9 cellular contexts compared by ENCODE assay signal in the genomic region with DNA sequence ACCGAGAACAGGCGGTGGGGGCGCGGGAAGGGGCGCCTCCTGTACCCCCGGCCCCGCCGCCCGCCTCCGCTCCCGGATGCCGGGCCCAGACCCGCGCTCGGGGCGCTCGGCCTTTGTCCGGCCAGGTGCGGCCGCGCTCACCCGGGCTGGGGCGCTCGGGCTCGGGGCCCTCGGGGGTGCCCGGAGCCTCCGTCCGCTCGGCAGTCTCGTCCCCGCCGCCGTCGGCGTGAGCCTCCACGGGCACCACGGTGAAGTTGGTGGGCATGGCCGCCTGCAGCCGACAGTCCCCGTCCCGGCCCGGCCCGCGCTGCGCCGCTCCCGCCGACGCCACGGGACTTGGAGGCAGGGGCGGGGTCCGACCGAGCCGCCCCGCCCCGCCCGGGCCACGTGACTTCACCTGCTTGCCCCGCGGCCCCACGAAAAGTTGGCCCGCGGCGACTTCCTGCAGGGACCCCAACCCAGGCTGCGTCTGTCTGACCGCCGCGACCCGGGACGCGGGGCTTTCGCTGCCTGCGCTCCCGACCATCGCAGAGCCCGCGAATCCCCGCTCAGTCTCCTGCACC. TPM values are rescaled to one million over a fixed set of nuclear protein-coding genes. Genes with fewer than 3 reads are reported as not detected.
DNase-seq lines count a peak whose midpoint lies in the region; ATAC-seq, FAIRE-seq and TF ChIP-seq lines count a peak whose summit lies in the region.
"Had no signal": no experiment of that assay in that cellular context is flagged by ENCODE, and none has a peak within 500 bp of the region (broad histone marks: within the 10 kb centered on the region; RNA-seq: fewer than 3 reads in every experiment).

A gene (minus strand): TSS at position 337 of the 563 bp plus-strand sequence. CDS start 72 bp downstream, at position 265.

- no peaks in the 10 kb centered on the region for H3K36me3 ChIP-seq in Peyer's patch
- peaks cover 0 to 11% (median 0%) of the 10 kb centered on the region in 9 donors for H3K36me3 ChIP-seq in heart right ventricle
- no peaks in the 10 kb centered on the region for H3K36me3 ChIP-seq in psoas muscle (ENCODE audit: insufficient read depth in 1 of 2, low read depth in 1 of 2)
- no peaks in the 10 kb centered on the region for H3K36me3 ChIP-seq in aorta (ENCODE audit: control insufficient read depth in 1 of 2, insufficient read depth in 2 of 2, low read length in 1 of 2)

- intact Hi-C loops in heart right ventricle (cut with DNase I) (loop anchor here in 1 of 10 donors (2.0 kb wide), 1 partner anchor 29 kb away; no protein-coding TSS in a partner anchor), psoas muscle (cut with DNase I) (no loop called here), aorta (cut with DNase I) (no loop called here)

- no peak for TF ChIP-seq CTCF in Peyer's patch (IDR thresholded peaks at IDR 0.05)
- no peak for TF ChIP-seq CTCF in heart right ventricle (IDR thresholded peaks at IDR 0.05)
- no peak for TF ChIP-seq CTCF in psoas muscle (IDR thresholded peaks at IDR 0.05)

- H3K4me1 ChIP-seq in Peyer's patch = peaks cover 0 to 37% (median 14%) of the 10 kb centered on the region in 4 donors
- peaks cover 7 to 45% (median 41%) of the 10 kb centered on the region in 9 donors for H3K4me1 ChIP-seq in heart right ventricle
- peaks cover 5% of the 10 kb centered on the region for H3K4me1 ChIP-seq in psoas muscle
- H3K4me1 ChIP-seq in aorta (ENCODE audit: control insufficient read depth in 1 of 2, insufficient read depth in 2 of 2, low read length in 2 of 2) = no peaks in the 10 kb centered on the region

- H3K4me3 ChIP-seq in Peyer's patch = peak within 1 kb of the TSS; percentile 78 to 97 (median 86)
- peak within 1 kb of the TSS; percentile 74 to 99 (median 97) for H3K4me3 ChIP-seq in heart right ventricle
- peak within 1 kb of the TSS; percentile 82 for H3K4me3 ChIP-seq in psoas muscle
- peak within 1 kb of the TSS; percentile 73 to 82 for H3K4me3 ChIP-seq in aorta (ENCODE audit: low read length in 2 of 2)

- 1 to 2% methylated on average over 49 to 79 of the region's 79 CpGs for WGBS in heart right ventricle, 2 donors
- WGBS in psoas muscle, 3 donors = 0 to 1% (median 1%) methylated on average over 27 to 79 of the region's 79 CpGs
- 1% methylated on average over 28 to 79 of the region's 79 CpGs for WGBS in aorta, 2 donors

- peak; percentile 88 to 93 for TF ChIP-seq POLR2A in Peyer's patch (IDR thresholded peaks at IDR 0.05)

- no peaks in the 10 kb centered on the region for H3K9me3 Mint-ChIP-seq in activated naive CD8-positive, alpha-beta T cell (ENCODE audit: low read depth)

- no peak for FAIRE-seq in RCC 7860 (lab: Jason Lieb, UNC)
- FAIRE-seq: islet of Langerhans had no signal

- peak within 1 kb of the TSS; percentile 87 for H3K4me3 Mint-ChIP-seq in activated naive CD8-positive, alpha-beta T cell

- DNase-seq in Peyer's patch (peak; percentile 58 to 89 (median 85)), heart right ventricle (peak in 1 of 2 donors; percentile 74), psoas muscle (peak in 1 of 2 donors; percentile 57), aorta (peak in 1 of 2 donors; percentile 85), RCC 7860 (ENCODE audit: low spot score) (no peak)

- H3K27ac ChIP-seq in Peyer's patch (peak within 1 kb of the TSS; percentile 80 to 96 (median 92)), heart right ventricle (peak within 1 kb of the TSS; percentile 91 to 99 (median 97)), psoas muscle (peak within 1 kb of the TSS; percentile 73), aorta (ENCODE audit: low read depth in 1 of 2, low read length in 2 of 2) (no peak within 1 kb of the TSS)

- no peaks in the 10 kb centered on the region for H3K36me3 Mint-ChIP-seq in activated naive CD8-positive, alpha-beta T cell

- H3K9me3 ChIP-seq in Peyer's patch = no peaks in the 10 kb centered on the region
- H3K9me3 ChIP-seq in heart right ventricle = no peaks in the 10 kb centered on the region
- no peaks in the 10 kb centered on the region for H3K9me3 ChIP-seq in psoas muscle
- H3K9me3 ChIP-seq in aorta (ENCODE audit: control insufficient read depth, low read length) = no peaks in the 10 kb centered on the region

- H3K27me3 Mint-ChIP-seq in activated naive CD8-positive, alpha-beta T cell = no peaks in the 10 kb centered on the region

- H3K27ac Mint-ChIP-seq in activated naive CD8-positive, alpha-beta T cell = peak within 1 kb of the TSS; percentile 75

- H3K27me3 ChIP-seq in Peyer's patch (no peaks in the 10 kb centered on the region), heart right ventricle (peaks cover 0 to 3% (median 0%) of the 10 kb centered on the region in 7 donors), psoas muscle (ENCODE audit: insufficient read depth in 3 of 3, low read length in 2 of 3) (peaks cover 0 to 10% (median 6%) of the 10 kb centered on the region in 3 donors), aorta (ENCODE audit: control insufficient read depth in 1 of 2, insufficient read depth in 2 of 2, low read length in 1 of 2) (no peaks in the 10 kb centered on the region)

- peaks cover 33% of the 10 kb centered on the region for H3K4me1 Mint-ChIP-seq in activated naive CD8-positive, alpha-beta T cell (ENCODE audit: low read depth)

- ATAC-seq in GM18868 (IDR thresholded peaks at IDR 0.05; ENCODE audit: unreplicated experiment) (peak; percentile 69), HG03108 (IDR thresholded peaks at IDR 0.05; ENCODE audit: unreplicated experiment) (peak; percentile 53), heart right ventricle (peak in 7 of 8 donors; percentile 18 to 81 (median 35)), psoas muscle (peak; percentile 40 to 49 (median 41)), aorta (ENCODE audit: low FRiP score) (peak; percentile 43)

RNA-seq across cellular contexts. Expression of the gene that starts here (rescaled TPM):
- 100 to 1,000 TPM in 3 of 4 donors, 10 to 100 TPM in 1; 87.2 to 182 (median 116) TPM for total RNA-seq in Peyer's patch
- total RNA-seq in heart right ventricle = 100 to 1,000 TPM; 122 to 208 (median 146) TPM
- polyA plus RNA-seq in heart right ventricle = 100 to 1,000 TPM in 1 of 2 donors, 10 to 100 TPM in 1; 36.3 to 145 TPM
- 10 to 100 TPM in 3 of 4 donors, 1 to 10 TPM in 1; 4.5 to 22.0 (median 15.1) TPM for total RNA-seq in psoas muscle
- 1 to 10 TPM; 2.3 to 3.8 (median 2.3) TPM for polyA plus RNA-seq in psoas muscle
- total RNA-seq in aorta = 10 to 100 TPM; 26.6 to 54.4 TPM
- 10 to 100 TPM in 1 of 2 donors, 1 to 10 TPM in 1; 4.5 to 12.1 TPM for polyA plus RNA-seq in aorta

Comparison
In these comparisons a context has a peak if more than half of its experiments do, and no peak if none do; other contexts are left out.
1. H3K27ac ChIP-seq: peak in Peyer's patch (4 of 4), heart right ventricle (10 of 10) and psoas muscle (single experiment); none in aorta (0 of 2).
2. Peak in every context shown above with its lines, with median percentiles within 50 percentile points of each other: ATAC-seq and H3K4me3 ChIP-seq.